Comparison of ENCODE assay signal across 1 cellular context in the genomic region with DNA sequence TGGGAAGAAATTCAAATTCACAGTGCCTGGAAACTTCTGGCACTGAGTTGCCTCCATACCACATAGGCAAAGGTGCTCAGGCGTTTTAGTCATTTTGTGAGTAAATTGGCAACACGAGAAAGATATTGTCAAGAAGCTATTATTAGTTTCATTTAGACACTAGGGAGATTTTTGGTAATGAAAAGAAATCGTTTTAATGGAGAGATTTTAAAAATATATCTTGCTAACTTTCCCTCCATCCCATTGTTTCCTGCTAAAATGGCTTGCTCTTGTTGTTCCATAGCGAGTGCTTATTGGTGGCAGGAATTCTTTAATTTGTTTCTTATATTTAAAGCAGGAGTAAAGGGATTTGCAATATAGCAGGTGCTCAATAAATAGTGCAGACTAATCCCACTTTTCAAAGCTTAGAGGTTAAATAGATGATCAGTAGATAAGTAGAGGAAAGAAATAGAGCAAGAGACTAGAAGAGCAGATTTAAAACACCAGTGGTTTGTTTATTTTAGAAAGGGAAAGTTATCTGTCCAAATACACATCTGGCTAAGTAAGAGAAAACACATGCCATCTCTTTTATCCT.
TF ChIP-seq lines count a peak whose summit lies in the region.

No MANE protein-coding gene starts in this region.

TF ChIP-seq in H1, 55 proteins besides CTCF, POLR2A, EP300 and RAD21:
- peak; percentile 88; the same call in 1 of the 2 replicates for TF ChIP-seq CBX8 (IDR thresholded peaks at IDR 0.05; ENCODE audit: borderline replicate concordance, low read depth, low read length)
- no peak for TF ChIP-seq PHF8 (conservative IDR thresholded peaks at IDR 0.05; ENCODE audit: low read depth, low read length)
- peak; percentile 5 for TF ChIP-seq EZH2 (IDR thresholded peaks at IDR 0.05; ENCODE audit: low read depth, low read length, severe bottlenecking)
